ENCODE assay signal across 26 cellular contexts in the genomic region with DNA sequence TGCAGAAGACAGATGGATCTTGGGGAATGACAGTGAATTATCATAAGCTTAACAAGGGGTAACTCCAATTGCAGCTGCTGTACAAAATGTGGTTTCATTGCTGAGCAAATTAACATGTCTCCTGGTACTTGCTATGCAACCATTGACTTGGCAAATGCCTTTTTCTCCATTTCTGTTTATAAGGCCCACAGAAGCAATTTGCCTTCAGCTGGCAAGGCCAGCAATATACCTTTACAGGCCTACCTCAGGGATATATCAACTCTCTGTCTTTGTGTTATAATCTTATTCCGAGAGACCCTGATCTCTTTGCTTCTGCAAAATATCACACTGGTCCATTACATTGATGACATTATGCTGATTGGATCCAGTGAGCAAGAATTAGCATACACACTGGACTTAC.
"Had no signal": no experiment of that assay in that cellular context is flagged by ENCODE, and none has a peak within 500 bp of the region (broad histone marks: within the 10 kb centered on the region; RNA-seq: fewer than 3 reads in every experiment).

No MANE protein-coding gene starts in this region.

- H3K27me3 ChIP-seq: stomach, suprapubic skin, testis, thyroid gland, tibial artery, tibial nerve, transverse colon, upper lobe of left lung, upper lobe of right lung, uterus, vagina had no signal

- H3K4me1 ChIP-seq: stomach, suprapubic skin, testis, thyroid gland, tibial artery, tibial nerve, transverse colon, upper lobe of left lung, upper lobe of right lung, uterus, vagina had no signal

- H3K27ac ChIP-seq: stomach, suprapubic skin, testis, thoracic aorta, thyroid gland, tibial artery, tibial nerve, transverse colon, upper lobe of left lung, upper lobe of right lung, uterus, vagina had no signal

- H3K4me3 ChIP-seq: stomach, suprapubic skin, testis, thoracic aorta, thyroid gland, tibial artery, tibial nerve, transverse colon, upper lobe of left lung, upper lobe of right lung, uterus, vagina had no signal

- DNase-seq: stimulated activated CD4-positive, alpha-beta T cell treated with anti-CD3 and anti-CD28 coated beads, Interleukin-2, amount 100 ng/mL, for 48 hours; stimulated activated CD4-positive, alpha-beta T cell treated with anti-CD3 and anti-CD28 coated beads, Interleukin-4, amount 100 ng/mL, for 1 hour; stimulated activated CD4-positive, alpha-beta T cell treated with anti-CD3 and anti-CD28 coated beads, Interleukin-4, amount 100 ng/mL, for 24 hours; stimulated activated CD4-positive, alpha-beta T cell treated with anti-CD3 and anti-CD28 coated beads, Interleukin-4, amount 100 ng/mL, for 4 hours; stimulated activated CD8-positive, alpha-beta memory T cell treated with anti-CD3 and anti-CD28 coated beads, Interleukin-4, amount 100 ng/mL, for 48 hours; stimulated activated naive B cell treated with anti-CD40 and anti-IgM and Interleukin-4, amounts not matched to agents 10 μg/mL and 1 μg/mL and 100 μg/mL, for 72 hours; stimulated activated naive CD4-positive, alpha-beta T cell; stimulated activated naive CD4-positive, alpha-beta T cell treated with Interleukin-2 at 50 U/mL for 16 hours; stimulated activated naive CD8-positive, alpha-beta T cell treated with anti-CD3 and anti-CD28 coated beads, Interleukin-15, amount 100 ng/mL, for 72 hours; stimulated activated naive CD8-positive, alpha-beta T cell treated with anti-CD3 and anti-CD28 coated beads, Interleukin-15, Interleukin-2, amounts not matched to agents 100 U/mL and 50 U/mL, for 24 hours; stomach; substantia nigra; testis; thyroid gland; tibial artery; transverse colon; trophoblast cell; upper lobe of left lung; upper lobe of right lung; uterus had no signal

- H3K36me3 ChIP-seq: stomach, suprapubic skin, thoracic aorta, thyroid gland, tibial artery, tibial nerve, transverse colon, upper lobe of left lung, upper lobe of right lung, uterus, vagina had no signal

- H3K9me3 ChIP-seq: testis, thoracic aorta, thyroid gland, upper lobe of right lung, uterus, vagina had no signal

- ATAC-seq: stimulated activated effector memory CD8-positive, alpha-beta T cell treated with anti-CD3 and anti-CD28 coated beads, Interleukin-12 subunit alpha, Interleukin-12 subunit beta, amount 100 ng/mL, for 72 hours; stimulated activated memory B cell treated with anti-CD40 and anti-IgM and Interleukin-4, amounts not matched to agents 10 μg/mL and 1 μg/mL and 100 μg/mL, for 72 hours; stimulated activated naive B cell treated with anti-CD40 and anti-IgM and Interleukin-4, amounts not matched to agents 10 μg/mL and 1 μg/mL and 100 μg/mL, for 72 hours; stimulated activated naive CD8-positive, alpha-beta T cell treated with anti-CD3 and anti-CD28 coated beads, Interleukin-15, amount 100 ng/mL, for 72 hours; stimulated activated naive CD8-positive, alpha-beta T cell treated with anti-CD3 and anti-CD28 coated beads, Interleukin-15, Interleukin-2, amounts not matched to agents 100 U/mL and 50 U/mL, for 24 hours; upper lobe of right lung had no signal
